ENCODE assay signal across 10 cellular contexts in the genomic region with DNA sequence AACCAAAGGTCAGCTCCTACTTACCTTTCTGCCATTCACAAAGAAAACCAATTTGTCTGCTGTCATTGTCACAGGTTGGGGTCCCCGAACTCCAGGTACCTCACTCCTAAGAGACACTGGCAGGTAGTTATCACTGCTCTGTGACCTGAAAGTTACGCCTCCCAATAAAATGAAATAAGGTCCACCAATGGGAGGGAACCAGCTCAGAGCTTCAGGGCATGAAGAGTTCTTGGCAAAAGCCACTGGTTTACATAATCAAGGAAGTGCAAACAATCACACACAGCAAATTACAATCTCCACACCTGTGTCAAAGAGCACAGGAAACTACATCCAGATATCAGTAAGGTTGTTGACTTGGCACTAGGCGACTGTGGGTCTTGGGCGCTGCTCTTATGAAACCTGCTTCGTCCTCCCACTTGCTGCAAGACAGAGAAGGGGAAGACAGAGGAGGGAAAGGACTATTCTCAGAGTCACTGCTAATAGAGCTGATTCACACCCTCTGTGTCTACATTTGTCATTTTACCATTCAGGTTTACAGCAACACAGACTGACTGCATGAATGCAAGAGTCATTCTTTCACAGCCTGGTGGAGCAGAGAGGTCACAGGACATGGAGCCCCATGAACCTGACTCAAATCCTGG. TPM values are rescaled to one million over a fixed set of nuclear protein-coding genes. Genes with fewer than 3 reads are reported as not detected.
A peak's percentile ranks its signal among the peaks of the same experiment; 100 is the strongest.
DNase-seq lines count a peak whose midpoint lies in the region; ATAC-seq and TF ChIP-seq lines count a peak whose summit lies in the region.
"Had no signal": no experiment of that assay in that cellular context is flagged by ENCODE, and none has a peak within 500 bp of the region (broad histone marks: within the 10 kb centered on the region; RNA-seq: fewer than 3 reads in every experiment).

Gene XDH, minus strand, starts transcription at position 142 of the 641 bp plus-strand sequence. Its CDS starts 76 bp downstream, at position 66.

- WGBS in SK-N-SH (ENCODE audit: low lambda C conversion rate) = 72% methylated on average over 5 of the region's 5 CpGs

- no peak within 1 kb of the TSS for H2AFZ ChIP-seq in SK-N-SH (ENCODE audit: low read depth)

- DNase-seq in ELR (ENCODE audit: low read depth) (peak; percentile 28), NCI-H2081 (lab: John Stamatoyannopoulos, UW) (peak; percentile 67 to 93), breast epithelium (ENCODE audit: low spot score in 2 of 2) (peak in 1 of 2 donors; percentile 45), mucosa of gallbladder (ENCODE audit: low spot score) (peak; percentile 54), SK-N-SH (no peak), Ammon's horn (ENCODE audit: low spot score) (no peak), GM19238 (ENCODE audit: insufficient read length, low spot score) (no peak)
- DNase-seq: activated CD8-positive, alpha-beta memory T cell treated with anti-CD3 and anti-CD28 coated beads, Interleukin-2, amount 50 U/mL, for 48 hours; amniotic stem cell had no signal

- TF ChIP-seq EP300 in SK-N-SH (IDR thresholded peaks at IDR 0.05; ENCODE audit: borderline replicate concordance in 1 of 2, low read depth in 1 of 2, low read length in 1 of 2) = no peak

- H3K27me3 ChIP-seq in breast epithelium = no peaks in the 10 kb centered on the region
- no peaks in the 10 kb centered on the region for H3K27me3 ChIP-seq in SK-N-SH (ENCODE audit: insufficient read depth)

- H3K36me3 ChIP-seq in breast epithelium = no peaks in the 10 kb centered on the region
- H3K36me3 ChIP-seq in SK-N-SH (replicated peaks in 1 of 2; ENCODE audit: control insufficient read depth in 1 of 2, insufficient read depth in 2 of 2, low read length in 1 of 2) = no peaks in the 10 kb centered on the region

- no peak within 1 kb of the TSS for H3K9ac ChIP-seq in SK-N-SH

- TF ChIP-seq POLR2A in breast epithelium (IDR thresholded peaks at IDR 0.05) = no peak

- no peaks in the 10 kb centered on the region for H3F3A ChIP-seq in SK-N-SH (replicated peaks; ENCODE audit: insufficient read depth)

- intact Hi-C loops in breast epithelium (cut with DNase I; ENCODE audit: low total_unique reads) = loop anchor here (5.0 kb wide), 1 partner anchor 88 kb away; no protein-coding TSS in a partner anchor

- no peaks in the 10 kb centered on the region for H3K9me2 ChIP-seq in SK-N-SH

- no peak for ATAC-seq in HG03159 (IDR thresholded peaks at IDR 0.05; ENCODE audit: unreplicated experiment)

- H3K27ac ChIP-seq in breast epithelium (peak within 1 kb of the TSS; percentile 27 to 44), SK-N-SH (ENCODE audit: low read depth in 2 of 2, low read length in 1 of 2) (no peak within 1 kb of the TSS)

- POLR2A ChIA-PET in SK-N-SH (lab: Yijun Ruan, JAX) = no interaction called here

- TF ChIP-seq RAD21 in SK-N-SH (IDR thresholded peaks at IDR 0.05; ENCODE audit: low read length) = no peak

- CTCF ChIA-PET in SK-N-SH (lab: Yijun Ruan, JAX) = interaction anchor here (1.1 to 2.0 kb wide), 2 partner anchors 15 to 315 kb away, joined by 3 to 6 read pairs; no protein-coding TSS in a partner anchor

- TF ChIP-seq CTCF in breast epithelium (IDR thresholded peaks at IDR 0.05) (no peak), SK-N-SH (IDR thresholded peaks at IDR 0.05) (no peak)

- H3K9me3 ChIP-seq in breast epithelium = no peaks in the 10 kb centered on the region
- peaks cover 9% of the 10 kb centered on the region for H3K9me3 ChIP-seq in SK-N-SH

- H3K4me1 ChIP-seq in breast epithelium (no peaks in the 10 kb centered on the region), SK-N-SH (ENCODE audit: control insufficient read depth in 1 of 2, insufficient read depth in 2 of 2, low read depth in 1 of 2, low read length in 1 of 2) (peaks cover 0 to 3% of the 10 kb centered on the region in 2 experiments; a peak in 1 of 4 replicates)

- H4K20me1 ChIP-seq in SK-N-SH (ENCODE audit: insufficient read depth) = no peaks in the 10 kb centered on the region

- H3K4me2 ChIP-seq in SK-N-SH = no peak within 1 kb of the TSS

- H3K4me3 ChIP-seq in breast epithelium (no peak within 1 kb of the TSS), SK-N-SH (ENCODE audit: low read depth in 2 of 2, low read length in 1 of 2) (no peak within 1 kb of the TSS)

- no peaks in the 10 kb centered on the region for H3K79me2 ChIP-seq in SK-N-SH (ENCODE audit: insufficient read depth)

TF ChIP-seq in SK-N-SH, 30 proteins besides CTCF, POLR2A, EP300 and RAD21:
- TF ChIP-seq CHD2 (IDR thresholded peaks at IDR 0.05; ENCODE audit: low read length, partially characterized antibody) = no peak
- TF ChIP-seq, protein P1, sequence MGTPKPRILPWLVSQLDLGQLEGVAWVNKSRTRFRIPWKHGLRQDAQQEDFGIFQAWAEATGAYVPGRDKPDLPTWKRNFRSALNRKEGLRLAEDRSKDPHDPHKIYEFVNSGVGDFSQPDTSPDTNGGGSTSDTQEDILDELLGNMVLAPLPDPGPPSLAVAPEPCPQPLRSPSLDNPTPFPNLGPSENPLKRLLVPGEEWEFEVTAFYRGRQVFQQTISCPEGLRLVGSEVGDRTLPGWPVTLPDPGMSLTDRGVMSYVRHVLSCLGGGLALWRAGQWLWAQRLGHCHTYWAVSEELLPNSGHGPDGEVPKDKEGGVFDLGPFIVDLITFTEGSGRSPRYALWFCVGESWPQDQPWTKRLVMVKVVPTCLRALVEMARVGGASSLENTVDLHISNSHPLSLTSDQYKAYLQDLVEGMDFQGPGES (IDR thresholded peaks at IDR 0.05; ENCODE audit: low read depth, low read length) = no peak
- TF ChIP-seq TAF1 (IDR thresholded peaks at IDR 0.05; ENCODE audit: borderline replicate concordance, low read depth, low read length) = no peak
- TF ChIP-seq RFX5 (IDR thresholded peaks at IDR 0.05; ENCODE audit: low read length) = no peak
- TF ChIP-seq, protein P2, sequence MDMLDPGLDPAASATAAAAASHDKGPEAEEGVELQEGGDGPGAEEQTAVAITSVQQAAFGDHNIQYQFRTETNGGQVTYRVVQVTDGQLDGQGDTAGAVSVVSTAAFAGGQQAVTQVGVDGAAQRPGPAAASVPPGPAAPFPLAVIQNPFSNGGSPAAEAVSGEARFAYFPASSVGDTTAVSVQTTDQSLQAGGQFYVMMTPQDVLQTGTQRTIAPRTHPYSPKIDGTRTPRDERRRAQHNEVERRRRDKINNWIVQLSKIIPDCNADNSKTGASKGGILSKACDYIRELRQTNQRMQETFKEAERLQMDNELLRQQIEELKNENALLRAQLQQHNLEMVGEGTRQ (IDR thresholded peaks at IDR 0.05; ENCODE audit: borderline replicate concordance, low read depth, low read length) = no peak
- no peak for TF ChIP-seq NRF1 (IDR thresholded peaks at IDR 0.05; ENCODE audit: low read depth, low read length)
- TF ChIP-seq, protein P3, sequence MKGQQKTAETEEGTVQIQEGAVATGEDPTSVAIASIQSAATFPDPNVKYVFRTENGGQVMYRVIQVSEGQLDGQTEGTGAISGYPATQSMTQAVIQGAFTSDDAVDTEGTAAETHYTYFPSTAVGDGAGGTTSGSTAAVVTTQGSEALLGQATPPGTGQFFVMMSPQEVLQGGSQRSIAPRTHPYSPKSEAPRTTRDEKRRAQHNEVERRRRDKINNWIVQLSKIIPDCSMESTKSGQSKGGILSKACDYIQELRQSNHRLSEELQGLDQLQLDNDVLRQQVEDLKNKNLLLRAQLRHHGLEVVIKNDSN (IDR thresholded peaks at IDR 0.05; ENCODE audit: borderline replicate concordance, low read depth) = no peak
- no peak for TF ChIP-seq RCOR1 (IDR thresholded peaks at IDR 0.05; ENCODE audit: low read length)
- no peak for TF ChIP-seq EZH2phosphoT487 (IDR thresholded peaks at IDR 0.05; ENCODE audit: borderline replicate concordance, low read depth)
- TF ChIP-seq SIN3A (IDR thresholded peaks at IDR 0.05; ENCODE audit: borderline replicate concordance, low read depth, low read length) = no peak
- no peak for TF ChIP-seq POLR2AphosphoS5 (IDR thresholded peaks at IDR 0.05; ENCODE audit: low read depth, low read length)
- TF ChIP-seq, protein P4, sequence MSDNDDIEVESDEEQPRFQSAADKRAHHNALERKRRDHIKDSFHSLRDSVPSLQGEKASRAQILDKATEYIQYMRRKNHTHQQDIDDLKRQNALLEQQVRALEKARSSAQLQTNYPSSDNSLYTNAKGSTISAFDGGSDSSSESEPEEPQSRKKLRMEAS (IDR thresholded peaks at IDR 0.05; ENCODE audit: low read depth) = no peak
- no peak for TF ChIP-seq JUND (IDR thresholded peaks at IDR 0.05)
- no peak for TF ChIP-seq SMC3 (IDR thresholded peaks at IDR 0.05; ENCODE audit: low read depth, low read length)
- no peak for TF ChIP-seq NFIC (IDR thresholded peaks at IDR 0.05; ENCODE audit: borderline replicate concordance)
- no peak for TF ChIP-seq GABPA (IDR thresholded peaks at IDR 0.05; ENCODE audit: low read depth)
- TF ChIP-seq FOXJ3 (CRISPR knock-in tag; IDR thresholded peaks at IDR 0.05) = no peak
- no peak for TF ChIP-seq REST (IDR thresholded peaks at IDR 0.05; ENCODE audit: low read depth, low read length)
TF ChIP-seq in SK-N-SH: peak in this region for 0.

RNA-seq across cellular contexts. Expression of gene XDH, which starts in this region (rescaled TPM):
- total RNA-seq in breast epithelium (1 to 10 TPM in 2 of 3 donors, under 1 TPM in 1; 0.16 to 6.9 (median 1.3) TPM), mucosa of gallbladder (4.6 TPM)
- 0.33 and 0.50 TPM in 2 replicates for polyA plus RNA-seq in SK-N-SH (2012; rRNA removed)
- polyA plus RNA-seq in SK-N-SH (2012; cell fraction: cytosol; rRNA removed) = 0.34 and 0.40 TPM in 2 replicates
- polyA plus RNA-seq in SK-N-SH (2012; cell fraction: nucleus; rRNA removed) = 0.69 and 0.86 TPM in 2 replicates

Comparison
In these comparisons a context has a peak if more than half of its experiments do, and no peak if none do; other contexts are left out.
1. DNase-seq: peak in ELR (single experiment), NCI-H2081 (2 of 2) and mucosa of gallbladder (single experiment); none in SK-N-SH (single experiment), Ammon's horn (single experiment) and GM19238 (single experiment).
2. H3K27ac ChIP-seq: peak in breast epithelium (2 of 2); none in SK-N-SH (0 of 2).